ENCODE assay signal across 8 cellular contexts in the genomic region with DNA sequence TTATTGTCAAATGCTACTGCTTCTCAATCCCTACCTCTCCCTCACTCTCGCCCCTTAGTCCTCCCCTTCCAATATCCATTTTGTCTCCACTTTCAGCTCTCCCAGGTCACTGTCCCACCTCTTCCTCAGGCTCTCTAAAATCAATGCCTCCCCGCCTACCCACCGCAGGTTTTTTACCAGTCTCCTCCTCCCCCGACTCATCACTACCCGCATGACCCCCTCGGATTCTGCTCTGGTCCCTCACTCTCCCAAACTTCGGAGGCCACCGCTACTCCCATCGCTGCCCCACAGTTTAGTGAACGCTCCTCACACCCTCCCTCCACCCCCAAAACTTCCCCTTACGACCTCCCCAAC. TPM values are rescaled to one million over a fixed set of nuclear protein-coding genes. Genes with fewer than 3 reads are reported as not detected.
DNase-seq lines count a peak whose midpoint lies in the region; ATAC-seq and TF ChIP-seq lines count a peak whose summit lies in the region.

No MANE protein-coding gene starts in this region.

- H2BK12ac ChIP-seq in H9 (ENCODE audit: insufficient read length, low read depth, low read length): no peak overlapping the region

- no peaks in the 10 kb centered on the region for H3K36me3 ChIP-seq in CD4-positive, alpha-beta memory T cell (ENCODE audit: insufficient read depth, low read length)
- H3K36me3 ChIP-seq in mesendoderm (ENCODE audit: control insufficient read depth, insufficient read depth, low read length) (no peaks in the 10 kb centered on the region), upper lobe of right lung (no peaks in the 10 kb centered on the region)

- no peak overlapping the region for H3K4ac ChIP-seq in H9 (ENCODE audit: low read depth, low read length)
- peak overlapping the region; percentile 22 for H3K4ac ChIP-seq in mesendoderm (ENCODE audit: low read depth, low read length)

- peaks cover 0 to 22% of the 10 kb centered on the region in 2 donors for H3K36me3 Mint-ChIP-seq in CD4-positive, alpha-beta memory T cell
- peaks cover 0 to 3% (median 0%) of the 10 kb centered on the region in 3 experiments; a peak in 3 of 7 replicates for H3K36me3 Mint-ChIP-seq in H9 (ENCODE audit: insufficient read depth in 1 of 3, low read depth in 3 of 3)

- peak overlapping the region; percentile 81 to 97 (median 94) for H3K27ac Mint-ChIP-seq in CD4-positive, alpha-beta memory T cell
- H3K27ac Mint-ChIP-seq in H9: peak overlapping the region; percentile 88 to 99 (median 98)

- H3K18ac ChIP-seq in H9 (ENCODE audit: insufficient read length, low read depth, low read length) (peak overlapping the region; percentile 43), mesendoderm (ENCODE audit: low read length) (peak overlapping the region; percentile 72)

- peak overlapping the region; percentile 93 to 100 (median 96) for H3K4me3 Mint-ChIP-seq in CD4-positive, alpha-beta memory T cell
- H3K4me3 Mint-ChIP-seq in H9: peak overlapping the region; percentile 97

- peak in 1 of 5 donors; percentile 61 for DNase-seq in CD4-positive, alpha-beta memory T cell
- no peak for DNase-seq in H9
- peak in 1 of 10 donors; percentile 28 for DNase-seq in dorsolateral prefrontal cortex
- DNase-seq in mesendoderm: peak; percentile 70
- DNase-seq in upper lobe of right lung: no peak
- no peak for DNase-seq in superior temporal gyrus (ENCODE audit: extremely low spot score)

- H2AK5ac ChIP-seq in H9 (ENCODE audit: insufficient read length, low read length) (no peak overlapping the region), mesendoderm (ENCODE audit: low read length) (no peak overlapping the region)

- H4K8ac ChIP-seq in H9 (replicated peaks; ENCODE audit: insufficient read length, low read depth, low read length): no peak overlapping the region
- no peak overlapping the region for H4K8ac ChIP-seq in mesendoderm (ENCODE audit: low read depth, low read length)

- no peak overlapping the region for H3T11ph ChIP-seq in H9 (ENCODE audit: low read length)

- TF ChIP-seq CTCF in H9 (conservative IDR thresholded peaks at IDR 0.05) (no peak), dorsolateral prefrontal cortex (IDR thresholded peaks at IDR 0.05 in 54 of 56, conservative IDR thresholded peaks at IDR 0.05 in 2 of 56; ENCODE audit: low read depth in 1 of 56, partially characterized antibody in 56 of 56) (no peak), upper lobe of right lung (IDR thresholded peaks at IDR 0.05) (no peak)

- no peak overlapping the region for H2BK15ac ChIP-seq in H9 (ENCODE audit: low read depth, low read length)
- H2BK15ac ChIP-seq in mesendoderm (replicated peaks; ENCODE audit: low read depth): no peak overlapping the region

- peaks cover 50% of the 10 kb centered on the region for H3K4me1 ChIP-seq in CD4-positive, alpha-beta memory T cell (ENCODE audit: insufficient read depth, low read length)
- H3K4me1 ChIP-seq in H9 (ENCODE audit: insufficient read depth, low read length) (no peaks in the 10 kb centered on the region), mesendoderm (ENCODE audit: control insufficient read depth, low read depth, low read length) (peaks cover 4% of the 10 kb centered on the region), upper lobe of right lung (peaks cover 46% of the 10 kb centered on the region)

- H3K9ac ChIP-seq in H9 (ENCODE audit: extremely low read depth, insufficient read length, low read length) (peak overlapping the region; percentile 77), mesendoderm (ENCODE audit: low read length) (peak overlapping the region; percentile 95)

- peak overlapping the region; percentile 90 to 92 for H3K4me3 ChIP-seq in CD4-positive, alpha-beta memory T cell (ENCODE audit: low read length in 2 of 2)
- H3K4me3 ChIP-seq in dorsolateral prefrontal cortex (peak overlapping the region; percentile 62 to 99 (median 88)), mesendoderm (ENCODE audit: low read length) (peak overlapping the region; percentile 94), upper lobe of right lung (peak overlapping the region; percentile 85)

- H3K79me1 ChIP-seq in H9 (ENCODE audit: insufficient read depth, low read depth, low read length, poor library complexity, severe bottlenecking) (no peaks in the 10 kb centered on the region), mesendoderm (ENCODE audit: low read length) (peaks cover 5% of the 10 kb centered on the region)

- H4K91ac ChIP-seq in H9 (ENCODE audit: insufficient read length, low read depth, low read length): no peak overlapping the region

- H3K79me2 ChIP-seq in H9 (ENCODE audit: insufficient read depth, low read length) (peaks cover 3% of the 10 kb centered on the region; the same call in 1 of the 2 replicates), mesendoderm (ENCODE audit: control insufficient read depth, insufficient read depth, low read length) (peaks cover 35% of the 10 kb centered on the region)

- no peaks in the 10 kb centered on the region for H3K27me3 Mint-ChIP-seq in CD4-positive, alpha-beta memory T cell
- H3K27me3 Mint-ChIP-seq in H9 (ENCODE audit: low read depth): peaks cover 2% of the 10 kb centered on the region

- peak; percentile 52; the same call in 2 of the 3 replicates for ATAC-seq in SK-N-SH treated with all-trans-retinoic acid at 6 μM for 48 hours
- ATAC-seq in upper lobe of right lung: peak; percentile 10
- no peak for ATAC-seq in GM19351 (IDR thresholded peaks at IDR 0.05; ENCODE audit: unreplicated experiment)

- H3K27me3 ChIP-seq in CD4-positive, alpha-beta memory T cell (ENCODE audit: insufficient read depth, low read length): no peaks in the 10 kb centered on the region
- H3K27me3 ChIP-seq in H9 (ENCODE audit: insufficient read depth, low read length): no peaks in the 10 kb centered on the region
- H3K27me3 ChIP-seq in dorsolateral prefrontal cortex: no peaks in the 10 kb centered on the region
- H3K27me3 ChIP-seq in mesendoderm (ENCODE audit: insufficient read depth, low read length, poor library complexity): no peaks in the 10 kb centered on the region
- H3K27me3 ChIP-seq in upper lobe of right lung: no peaks in the 10 kb centered on the region

- H3K56ac ChIP-seq in H9 (ENCODE audit: insufficient read length, low read depth, low read length): no peak overlapping the region
- peak overlapping the region; percentile 100 for H3K56ac ChIP-seq in mesendoderm (ENCODE audit: low read length)

- H3K9me3 Mint-ChIP-seq in CD4-positive, alpha-beta memory T cell: peaks cover 0 to 2% (median 0%) of the 10 kb centered on the region in 8 donors
- no peaks in the 10 kb centered on the region; a peak in 1 of 5 replicates for H3K9me3 Mint-ChIP-seq in H9

- H4K20me1 ChIP-seq in H9 (ENCODE audit: control insufficient read depth, insufficient read depth, insufficient read length): no peaks in the 10 kb centered on the region

- WGBS in H9 (ENCODE audit: extremely low coverage, insufficient read length, low lambda C conversion rate): no CpG with 5 or more reads among the region's 11 CpGs
- no CpG with 5 or more reads among the region's 11 CpGs for WGBS in mesendoderm (ENCODE audit: extremely low coverage, insufficient coverage, low lambda C conversion rate)

- H2BK5ac ChIP-seq in H9 (ENCODE audit: insufficient read length, low read length): no peak overlapping the region
- H2BK5ac ChIP-seq in mesendoderm (ENCODE audit: low read length): no peak overlapping the region

- CTCF ChIA-PET in CD4-positive, alpha-beta memory T cell (lab: Charles Lee; ENCODE audit: partially characterized antibody): interaction anchor here (0.6 to 12.7 kb wide), 10 partner anchors 9 to 147 kb away, joined by 3 to 271 read pairs (median 4); partner anchors contain the start of gene RNF135

- H2BK120ac ChIP-seq in H9 (ENCODE audit: low read depth, low read length, poor library complexity, severe bottlenecking) (no peak overlapping the region), mesendoderm (ENCODE audit: low read depth, low read length) (no peak overlapping the region)

- peak overlapping the region; percentile 67 for H3K4me2 ChIP-seq in H9 (ENCODE audit: insufficient read depth, insufficient read length, low read length)
- peak overlapping the region; percentile 61 for H3K4me2 ChIP-seq in mesendoderm (ENCODE audit: low read length)

- peak overlapping the region; percentile 83 for H3K27ac ChIP-seq in CD4-positive, alpha-beta memory T cell (ENCODE audit: low read depth, low read length)
- H3K27ac ChIP-seq in H9 (ENCODE audit: insufficient read length, low read depth, low read length) (peak overlapping the region; percentile 2), dorsolateral prefrontal cortex (peak overlapping the region in 45 of 59 donors; percentile 9 to 93 (median 80)), mesendoderm (ENCODE audit: low read depth, low read length) (peak overlapping the region; percentile 98), upper lobe of right lung (peak overlapping the region; percentile 86)

- H3K9me3 ChIP-seq in CD4-positive, alpha-beta memory T cell (ENCODE audit: control insufficient read depth in 1 of 2, low read length in 2 of 2): no peaks in the 10 kb centered on the region
- H3K9me3 ChIP-seq in H9 (ENCODE audit: control insufficient read depth, low read depth, low read length): no peaks in the 10 kb centered on the region
- H3K9me3 ChIP-seq in upper lobe of right lung: no peaks in the 10 kb centered on the region

- H2BK20ac ChIP-seq in H9 (ENCODE audit: low read depth, low read length, poor library complexity, severe bottlenecking): no peak overlapping the region

- POLR2A ChIA-PET in CD4-positive, alpha-beta memory T cell (lab: Charles Lee; ENCODE audit: partially characterized antibody): interaction anchor here (0.6 to 11.3 kb wide), 15 partner anchors 12 to 1969 kb away, joined by 3 to 317 read pairs (median 5); partner anchors contain the start of genes ABHD15, ERAL1 and GOSR1

- H3K23me2 ChIP-seq in H9 (ENCODE audit: insufficient read length, low read depth, low read length, poor library complexity, severe bottlenecking): no peaks in the 10 kb centered on the region

- intact Hi-C loops in CD4-positive, alpha-beta memory T cell (cut with micrococcal nuclease): loop anchor here (1.0 to 5.0 kb wide), 7 partner anchors 8 to 493 kb away; no protein-coding TSS in a partner anchor
- intact Hi-C loops in dorsolateral prefrontal cortex (cut with DNase I): loop anchor here in 1 of 2 donors (5.0 to 10.0 kb wide), 2 partner anchors 109 to 347 kb away; partner anchors contain the start of gene GOSR1
- intact Hi-C loops in upper lobe of right lung (cut with DNase I): no loop called here

- H3K14ac ChIP-seq in H9 (ENCODE audit: insufficient read depth, low read length): peak overlapping the region; percentile 81; the same call in 1 of the 2 replicates

- H4K5ac ChIP-seq in H9 (ENCODE audit: insufficient read length, low read depth, low read length): no peak overlapping the region
- H4K5ac ChIP-seq in mesendoderm (ENCODE audit: low read length): no peak overlapping the region

- H3K23ac ChIP-seq in H9 (ENCODE audit: insufficient read length, low read depth, low read length) (no peak overlapping the region), mesendoderm (ENCODE audit: low read length) (no peak overlapping the region)

- no peak overlapping the region for H2AFZ ChIP-seq in H9 (ENCODE audit: low read length)

- H3K4me1 Mint-ChIP-seq in CD4-positive, alpha-beta memory T cell: peaks cover 31 to 51% (median 40%) of the 10 kb centered on the region in 4 donors
- H3K4me1 Mint-ChIP-seq in H9: peaks cover 24 to 29% of the 10 kb centered on the region in 2 experiments

RNA-seq across cellular contexts. Expression of gene CRLF3, which starts 0.5 kb away (rescaled TPM):
- total RNA-seq in CD4-positive, alpha-beta memory T cell: 10 to 100 TPM; 92.7 to 95.0 TPM
- polyA plus RNA-seq in CD4-positive, alpha-beta memory T cell: 100 to 1,000 TPM; 121 to 123 TPM
- total RNA-seq in H9 (2021) (18.1 TPM in 2 replicates), dorsolateral prefrontal cortex (10 to 100 TPM in 94 of 120 experiments, 1 to 10 TPM in 26; 5.6 to 17.2 (median 11.7) TPM), upper lobe of right lung (20.1 TPM)
- polyA plus RNA-seq in mesendoderm (2013, experiment 1 of 2): 14.6 TPM
- polyA plus RNA-seq in mesendoderm (2013, experiment 2 of 2): 14.9 TPM

RNA-seq across cellular contexts. Expression of gene ATAD5, which starts 7.8 kb away (rescaled TPM):
- total RNA-seq in CD4-positive, alpha-beta memory T cell: 1 to 10 TPM; 4.2 to 4.5 TPM
- polyA plus RNA-seq in CD4-positive, alpha-beta memory T cell: 1 to 10 TPM in 1 of 2 donors, under 1 TPM in 1; 0.15 to 2.2 TPM
- total RNA-seq in H9 (2021) (24.6 and 27.0 TPM in 2 replicates), dorsolateral prefrontal cortex (1 to 10 TPM; 1.3 to 4.1 (median 2.3) TPM), upper lobe of right lung (1.1 TPM)
- 10.8 TPM for polyA plus RNA-seq in mesendoderm (2013, experiment 1 of 2)
- 11.1 TPM for polyA plus RNA-seq in mesendoderm (2013, experiment 2 of 2)

Comparison
In these comparisons a context has a peak if more than half of its experiments do, and no peak if none do; other contexts are left out.
1. H3K27ac ChIP-seq: peak in every context shown above with its lines; median percentile 98 in mesendoderm; 86 in upper lobe of right lung; 83 in CD4-positive, alpha-beta memory T cell; 80 in dorsolateral prefrontal cortex; 2 in H9.